ENCODE assay signal across 10 cellular contexts in the genomic region with DNA sequence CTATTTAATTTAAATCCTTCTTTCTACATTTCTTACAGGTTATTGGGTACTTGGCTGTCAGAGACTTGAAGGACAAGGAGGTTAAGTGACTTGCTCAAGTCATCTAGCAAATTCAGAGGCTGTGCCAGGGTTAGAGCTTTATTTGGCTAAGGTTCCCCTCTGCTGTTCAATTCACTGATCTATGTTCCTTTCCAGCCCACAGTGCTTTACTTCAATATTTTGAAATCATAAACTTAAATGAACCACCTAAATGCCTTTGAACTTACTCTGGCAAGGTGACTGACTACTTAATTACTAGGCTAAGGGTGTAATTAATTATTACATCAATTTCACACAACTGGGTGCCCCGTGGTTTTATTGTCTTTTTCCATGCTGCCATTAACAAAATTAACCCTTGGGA.
"Had no signal": no experiment of that assay in that cellular context is flagged by ENCODE, and none has a peak within 500 bp of the region (broad histone marks: within the 10 kb centered on the region; RNA-seq: fewer than 3 reads in every experiment).

No MANE protein-coding gene starts in this region.

- H3K4me1 ChIP-seq: colonic mucosa had no signal

- H3K36me3 ChIP-seq: colonic mucosa had no signal

- H3K27ac ChIP-seq: colonic mucosa, stomach had no signal

- DNase-seq: activated effector memory CD4-positive, alpha-beta T cell treated with Interleukin-2 at 50 U/mL for 16 hours; activated naive CD8-positive, alpha-beta T cell treated with anti-CD3 and anti-CD28 coated beads, Interleukin-2, amount 10 ng/mL, durations not matched to agents 7 days and 5 days; colonic mucosa; effector CD4-positive, alpha-beta T cell; natural killer cell; stomach had no signal

- H3K4me3 Mint-ChIP-seq: activated naive CD8-positive, alpha-beta T cell treated with anti-CD3 and anti-CD28 coated beads, Interleukin-2, amount 10 ng/mL, durations not matched to agents 7 days and 5 days; natural killer cell had no signal

- H3K36me3 Mint-ChIP-seq: natural killer cell had no signal

- H3K27me3 ChIP-seq: ascending aorta, colonic mucosa, stomach had no signal

- FAIRE-seq: endothelial cell of umbilical vein, urothelium cell line had no signal

- H3K9me3 Mint-ChIP-seq: natural killer cell had no signal

- H3K27ac Mint-ChIP-seq: activated naive CD8-positive, alpha-beta T cell treated with anti-CD3 and anti-CD28 coated beads, Interleukin-2, amount 10 ng/mL, durations not matched to agents 7 days and 5 days; natural killer cell; progenitor cell of endocrine pancreas had no signal

- H3K27me3 Mint-ChIP-seq: activated naive CD8-positive, alpha-beta T cell treated with anti-CD3 and anti-CD28 coated beads, Interleukin-2, amount 10 ng/mL, durations not matched to agents 7 days and 5 days; progenitor cell of endocrine pancreas had no signal

- H3K4me3 ChIP-seq: ascending aorta, colonic mucosa, stomach had no signal
